ENCODE assay signal across 21 cellular contexts in the genomic region with DNA sequence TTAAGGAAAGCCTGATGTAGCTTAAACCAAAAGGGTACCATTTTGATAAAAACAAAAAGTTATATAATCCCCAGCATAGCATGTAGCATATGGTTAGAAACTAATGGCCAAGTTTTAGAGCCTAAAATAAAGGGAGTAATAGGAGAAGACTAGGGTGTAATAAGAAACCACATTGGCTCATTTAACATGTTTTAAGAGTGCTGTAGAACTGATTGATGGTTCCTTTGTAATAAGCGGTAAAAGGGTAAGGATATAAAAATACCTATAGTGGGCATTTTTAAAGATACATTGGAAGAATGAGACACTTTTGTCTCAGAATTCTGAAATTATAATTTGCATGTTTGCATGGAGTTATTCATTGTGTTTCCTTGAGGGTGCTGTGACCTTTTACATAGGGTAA. TPM values are rescaled to one million over a fixed set of nuclear protein-coding genes. Genes with fewer than 3 reads are reported as not detected.
"Had no signal": no experiment of that assay in that cellular context is flagged by ENCODE, and none has a peak within 500 bp of the region (broad histone marks: within the 10 kb centered on the region; RNA-seq: fewer than 3 reads in every experiment).

No MANE protein-coding gene starts in this region.

- H3K9me3 ChIP-seq: right atrium auricular region had no signal

- H3K27ac ChIP-seq: dorsolateral prefrontal cortex, hepatocyte, right atrium auricular region, stomach had no signal

- H2AFZ ChIP-seq: hepatocyte had no signal

- H3K4me3 Mint-ChIP-seq: naive thymus-derived CD4-positive, alpha-beta T cell; neural crest cell; type B pancreatic cell had no signal

- DNase-seq: cortex of kidney; dorsolateral prefrontal cortex; effector CD8-positive, alpha-beta T cell; foreskin melanocyte; head of caudate nucleus; kidney; left colon; mesendoderm; naive thymus-derived CD4-positive, alpha-beta T cell; posterior cingulate gyrus; small intestine; stimulated activated CD4-positive, alpha-beta T cell treated with anti-CD3 and anti-CD28 coated beads, Interleukin-12 subunit alpha, Interleukin-12 subunit beta, amount 100 ng/mL, for 4 hours; stimulated activated naive CD4-positive, alpha-beta T cell; stomach; substantia nigra had no signal

- H3K4me1 ChIP-seq: right atrium auricular region, stomach had no signal

- ATAC-seq: left colon; naive thymus-derived CD4-positive, alpha-beta T cell had no signal

- H3K4me2 ChIP-seq: hepatocyte had no signal

- H3K27ac Mint-ChIP-seq: naive thymus-derived CD4-positive, alpha-beta T cell; type B pancreatic cell had no signal

- H3K36me3 Mint-ChIP-seq: naive thymus-derived CD4-positive, alpha-beta T cell; type B pancreatic cell had no signal

- H3K36me3 ChIP-seq: right atrium auricular region, stomach had no signal

- H3K27me3 ChIP-seq: dorsolateral prefrontal cortex, hepatocyte, right atrium auricular region, stomach had no signal

- H3K27me3 Mint-ChIP-seq: naive thymus-derived CD4-positive, alpha-beta T cell had no signal

- H3K79me2 ChIP-seq: hepatocyte had no signal

- H3K9me3 Mint-ChIP-seq: neural crest cell, type B pancreatic cell had no signal

- H3K4me3 ChIP-seq: dorsolateral prefrontal cortex, hepatocyte, right atrium auricular region, stomach had no signal

- H3K4me1 Mint-ChIP-seq: neural crest cell had no signal

RNA-seq across cellular contexts. Expression of gene PSMA8, which starts 1.9 kb away (rescaled TPM):
- total RNA-seq: hepatocyte, kidney, left colon, lung microvascular endothelial cell, neural crest cell, osteocyte, right atrium auricular region, stomach had no signal
